ENCODE assay signal across 18 cellular contexts in the genomic region with DNA sequence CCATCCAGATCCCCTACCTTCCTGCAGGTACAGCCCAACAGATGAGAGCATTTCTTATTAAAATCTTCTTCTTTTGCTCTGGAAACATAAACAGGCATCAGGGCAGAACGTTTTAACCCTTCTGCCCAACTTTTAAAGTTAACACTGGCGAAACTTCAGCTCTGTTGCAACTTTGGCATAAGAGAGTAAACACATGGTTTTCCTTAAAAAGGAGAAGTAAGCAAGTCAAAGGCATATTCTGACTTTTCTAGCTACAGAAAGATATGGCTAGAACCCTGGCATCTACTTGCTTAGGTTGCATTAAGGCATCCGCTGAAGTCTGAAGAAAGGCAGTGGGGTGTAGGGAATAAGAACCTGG. TPM values are rescaled to one million over a fixed set of nuclear protein-coding genes. Genes with fewer than 3 reads are reported as not detected.
DNase-seq lines count a peak whose midpoint lies in the region; ATAC-seq and TF ChIP-seq lines count a peak whose summit lies in the region.
"Had no signal": no experiment of that assay in that cellular context is flagged by ENCODE, and none has a peak within 500 bp of the region (broad histone marks: within the 10 kb centered on the region; RNA-seq: fewer than 3 reads in every experiment).

No MANE protein-coding gene starts in this region.

- no peak overlapping the region for H2AFZ ChIP-seq in hepatocyte

- no peaks in the 10 kb centered on the region for H3K9me3 ChIP-seq in hepatocyte (ENCODE audit: low read depth)
- H3K9me3 ChIP-seq in stomach, result no peaks in the 10 kb centered on the region

- H3K9me3 Mint-ChIP-seq in stimulated activated memory B cell treated with anti-CD40 and anti-IgM and Interleukin-4, amounts not matched to agents 10 μg/mL and 1 μg/mL and 100 μg/mL, for 72 hours, result no peaks in the 10 kb centered on the region
- H3K9me3 Mint-ChIP-seq: mesothelial cell of epicardium had no signal

- H3K4me3 Mint-ChIP-seq in stimulated activated memory B cell treated with anti-CD40 and anti-IgM and Interleukin-4, amounts not matched to agents 10 μg/mL and 1 μg/mL and 100 μg/mL, for 72 hours, result no peak overlapping the region
- H3K4me3 Mint-ChIP-seq: mesothelial cell of epicardium had no signal

- peak overlapping the region; percentile 73 for H3K4me2 ChIP-seq in hepatocyte
- H3K4me2 ChIP-seq: KMS-11 had no signal

- H3K27ac ChIP-seq in hepatocyte (peak overlapping the region; percentile 81), stomach (peak overlapping the region in 4 of 5 donors; percentile 53 to 71 (median 62))
- H3K27ac ChIP-seq: KMS-11, WERI-Rb-1 had no signal

- TF ChIP-seq CTCF in WI38 (IDR thresholded peaks at IDR 0.05; ENCODE audit: low read depth, low read length), result no peak
- TF ChIP-seq CTCF in hepatocyte (IDR thresholded peaks at IDR 0.05; ENCODE audit: poor library complexity), result no peak
- no peak for TF ChIP-seq CTCF in stomach (IDR thresholded peaks at IDR 0.05)

- no peak for TF ChIP-seq EP300 in stomach (IDR thresholded peaks at IDR 0.05)

- 64% methylated on average over 3 of the region's 3 CpGs for WGBS in hepatocyte (ENCODE audit: low lambda C conversion rate, missing lambda C conversion rate)
- WGBS in stomach, 5 donors, result 49 to 62% (median 60%) methylated on average over 3 of the region's 3 CpGs

- H3K4me1 Mint-ChIP-seq in stimulated activated memory B cell treated with anti-CD40 and anti-IgM and Interleukin-4, amounts not matched to agents 10 μg/mL and 1 μg/mL and 100 μg/mL, for 72 hours, result no peaks in the 10 kb centered on the region
- H3K4me1 Mint-ChIP-seq: mesothelial cell of epicardium had no signal

- DNase-seq in CD1c-positive myeloid dendritic cell (ENCODE audit: extremely low spot score) (peak; percentile 42), hepatocyte (ENCODE audit: low spot score) (no peak), stomach (no peak)
- DNase-seq in stimulated activated CD4-positive, alpha-beta T cell treated with anti-CD3 and anti-CD28 coated beads, Interleukin-4, amount 100 ng/mL, for 1 hour, result no peak
- DNase-seq: amniotic stem cell, EL, islet precursor cell, NCI-H2171, NCI-H748 treated with DMSO at 0.1 percent for 48 hours, small intestine, WERI-Rb-1 had no signal

- peaks cover 47% of the 10 kb centered on the region for H3K27me3 Mint-ChIP-seq in stimulated activated memory B cell treated with anti-CD40 and anti-IgM and Interleukin-4, amounts not matched to agents 10 μg/mL and 1 μg/mL and 100 μg/mL, for 72 hours

- intact Hi-C loops in stomach (cut with DNase I; ENCODE audit: low total_unique reads), result no loop called here

- H3K27me3 ChIP-seq in hepatocyte (peaks cover 16% of the 10 kb centered on the region), stomach (peaks cover 0 to 8% (median 0%) of the 10 kb centered on the region in 3 donors)

- peak overlapping the region; percentile 59 for H3K4me3 ChIP-seq in WI38 (ENCODE audit: low read depth, low read length)
- H3K4me3 ChIP-seq in hepatocyte, result no peak overlapping the region
- peak overlapping the region; percentile 10 to 47 (median 35) for H3K4me3 ChIP-seq in stomach

- H3K27ac Mint-ChIP-seq in stimulated activated memory B cell treated with anti-CD40 and anti-IgM and Interleukin-4, amounts not matched to agents 10 μg/mL and 1 μg/mL and 100 μg/mL, for 72 hours, result no peak overlapping the region
- H3K27ac Mint-ChIP-seq: mesothelial cell of epicardium had no signal

- H3K79me2 ChIP-seq in hepatocyte, result no peaks in the 10 kb centered on the region

- H3K4me1 ChIP-seq in hepatocyte (ENCODE audit: insufficient read depth) (peaks cover 11% of the 10 kb centered on the region), stomach (peaks cover 0 to 23% (median 8%) of the 10 kb centered on the region in 4 donors)

- no peak for ATAC-seq in stimulated activated memory B cell treated with anti-CD40 and anti-IgM and Interleukin-4, amounts not matched to agents 10 μg/mL and 1 μg/mL and 100 μg/mL, for 72 hours
- ATAC-seq in HG03108 (IDR thresholded peaks at IDR 0.05; ENCODE audit: unreplicated experiment), result no peak
- ATAC-seq in SK-N-SH treated with all-trans-retinoic acid at 6 μM for 48 hours, result no peak

- no peaks in the 10 kb centered on the region for H3K9me2 ChIP-seq in hepatocyte (replicated peaks; ENCODE audit: insufficient read depth)

- no peaks in the 10 kb centered on the region for H3K36me3 Mint-ChIP-seq in stimulated activated memory B cell treated with anti-CD40 and anti-IgM and Interleukin-4, amounts not matched to agents 10 μg/mL and 1 μg/mL and 100 μg/mL, for 72 hours
- H3K36me3 Mint-ChIP-seq: mesothelial cell of epicardium had no signal

- H4K20me1 ChIP-seq in hepatocyte (ENCODE audit: insufficient read depth, poor library complexity, severe bottlenecking), result no peaks in the 10 kb centered on the region

- no peak for TF ChIP-seq POLR2A in stomach (IDR thresholded peaks at IDR 0.05)

- H3K36me3 ChIP-seq in hepatocyte (replicated peaks; ENCODE audit: insufficient read depth, low read depth) (no peaks in the 10 kb centered on the region), stomach (no peaks in the 10 kb centered on the region)
- H3K36me3 ChIP-seq: WERI-Rb-1 had no signal

TF ChIP-seq in SK-N-SH treated with all-trans-retinoic acid at 6 μM for 48 hours, 23 proteins besides CTCF, POLR2A, EP300 and RAD21:
- TF ChIP-seq CSDC2 (CRISPR knock-in tag; IDR thresholded peaks at IDR 0.05), result no peak
- TF ChIP-seq ESRRG (CRISPR knock-in tag; IDR thresholded peaks at IDR 0.05), result no peak
- TF ChIP-seq, protein P1, sequence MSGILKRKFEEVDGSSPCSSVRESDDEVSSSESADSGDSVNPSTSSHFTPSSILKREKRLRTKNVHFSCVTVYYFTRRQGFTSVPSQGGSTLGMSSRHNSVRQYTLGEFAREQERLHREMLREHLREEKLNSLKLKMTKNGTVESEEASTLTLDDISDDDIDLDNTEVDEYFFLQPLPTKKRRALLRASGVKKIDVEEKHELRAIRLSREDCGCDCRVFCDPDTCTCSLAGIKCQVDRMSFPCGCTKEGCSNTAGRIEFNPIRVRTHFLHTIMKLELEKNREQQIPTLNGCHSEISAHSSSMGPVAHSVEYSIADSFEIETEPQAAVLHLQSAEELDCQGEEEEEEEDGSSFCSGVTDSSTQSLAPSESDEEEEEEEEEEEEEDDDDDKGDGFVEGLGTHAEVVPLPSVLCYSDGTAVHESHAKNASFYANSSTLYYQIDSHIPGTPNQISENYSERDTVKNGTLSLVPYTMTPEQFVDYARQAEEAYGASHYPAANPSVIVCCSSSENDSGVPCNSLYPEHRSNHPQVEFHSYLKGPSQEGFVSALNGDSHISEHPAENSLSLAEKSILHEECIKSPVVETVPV (CRISPR knock-in tag; IDR thresholded peaks at IDR 0.05), result no peak
- TF ChIP-seq ZC3H10 (CRISPR knock-in tag; IDR thresholded peaks at IDR 0.05), result no peak
- TF ChIP-seq PPARA (CRISPR knock-in tag; IDR thresholded peaks at IDR 0.05; ENCODE audit: borderline replicate concordance), result no peak
- no peak for TF ChIP-seq ZNF70 (CRISPR knock-in tag; IDR thresholded peaks at IDR 0.05)
- TF ChIP-seq ZFP30 (CRISPR knock-in tag; IDR thresholded peaks at IDR 0.05), result no peak
- no peak for TF ChIP-seq ZNF565 (CRISPR knock-in tag; conservative IDR thresholded peaks at IDR 0.05; ENCODE audit: low read depth)
- TF ChIP-seq, protein P2, sequence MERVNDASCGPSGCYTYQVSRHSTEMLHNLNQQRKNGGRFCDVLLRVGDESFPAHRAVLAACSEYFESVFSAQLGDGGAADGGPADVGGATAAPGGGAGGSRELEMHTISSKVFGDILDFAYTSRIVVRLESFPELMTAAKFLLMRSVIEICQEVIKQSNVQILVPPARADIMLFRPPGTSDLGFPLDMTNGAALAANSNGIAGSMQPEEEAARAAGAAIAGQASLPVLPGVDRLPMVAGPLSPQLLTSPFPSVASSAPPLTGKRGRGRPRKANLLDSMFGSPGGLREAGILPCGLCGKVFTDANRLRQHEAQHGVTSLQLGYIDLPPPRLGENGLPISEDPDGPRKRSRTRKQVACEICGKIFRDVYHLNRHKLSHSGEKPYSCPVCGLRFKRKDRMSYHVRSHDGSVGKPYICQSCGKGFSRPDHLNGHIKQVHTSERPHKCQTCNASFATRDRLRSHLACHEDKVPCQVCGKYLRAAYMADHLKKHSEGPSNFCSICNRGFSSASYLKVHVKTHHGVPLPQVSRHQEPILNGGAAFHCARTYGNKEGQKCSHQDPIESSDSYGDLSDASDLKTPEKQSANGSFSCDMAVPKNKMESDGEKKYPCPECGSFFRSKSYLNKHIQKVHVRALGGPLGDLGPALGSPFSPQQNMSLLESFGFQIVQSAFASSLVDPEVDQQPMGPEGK (CRISPR knock-in tag; IDR thresholded peaks at IDR 0.05; ENCODE audit: borderline replicate concordance), result no peak
- no peak for TF ChIP-seq TCF4 (CRISPR knock-in tag; IDR thresholded peaks at IDR 0.05; ENCODE audit: borderline replicate concordance)
- TF ChIP-seq ISL1 (CRISPR knock-in tag; IDR thresholded peaks at IDR 0.05), result no peak
- TF ChIP-seq OSR1 (CRISPR knock-in tag; IDR thresholded peaks at IDR 0.05), result no peak
- no peak for TF ChIP-seq RARB (CRISPR knock-in tag; IDR thresholded peaks at IDR 0.05)
- TF ChIP-seq SNAI2 (CRISPR knock-in tag; IDR thresholded peaks at IDR 0.05), result no peak
- no peak for TF ChIP-seq BACH2 (CRISPR knock-in tag; IDR thresholded peaks at IDR 0.05; ENCODE audit: borderline replicate concordance)
- TF ChIP-seq, protein P3, sequence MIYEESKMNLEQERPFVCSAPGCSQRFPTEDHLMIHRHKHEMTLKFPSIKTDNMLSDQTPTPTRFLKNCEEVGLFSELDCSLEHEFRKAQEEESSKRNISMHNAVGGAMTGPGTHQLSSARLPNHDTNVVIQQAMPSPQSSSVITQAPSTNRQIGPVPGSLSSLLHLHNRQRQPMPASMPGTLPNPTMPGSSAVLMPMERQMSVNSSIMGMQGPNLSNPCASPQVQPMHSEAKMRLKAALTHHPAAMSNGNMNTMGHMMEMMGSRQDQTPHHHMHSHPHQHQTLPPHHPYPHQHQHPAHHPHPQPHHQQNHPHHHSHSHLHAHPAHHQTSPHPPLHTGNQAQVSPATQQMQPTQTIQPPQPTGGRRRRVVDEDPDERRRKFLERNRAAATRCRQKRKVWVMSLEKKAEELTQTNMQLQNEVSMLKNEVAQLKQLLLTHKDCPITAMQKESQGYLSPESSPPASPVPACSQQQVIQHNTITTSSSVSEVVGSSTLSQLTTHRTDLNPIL (CRISPR knock-in tag; IDR thresholded peaks at IDR 0.05; ENCODE audit: low read depth), result no peak
- TF ChIP-seq ZNF8 (CRISPR knock-in tag; IDR thresholded peaks at IDR 0.05), result no peak
- TF ChIP-seq ARNTL (CRISPR knock-in tag; IDR thresholded peaks at IDR 0.05; ENCODE audit: borderline replicate concordance, low read depth), result no peak

RNA-seq across cellular contexts. Expression of gene IL16, which starts 13.3 kb away (rescaled TPM):
- total RNA-seq in hepatocyte (1.1 and 3.3 TPM in 2 replicates), stomach (10 to 100 TPM in 3 of 5 donors, 1 to 10 TPM in 2; 4.9 to 21.0 (median 13.3) TPM)
- polyA plus RNA-seq in hepatocyte (0.92 and 2.4 TPM in 2 replicates), stomach (10 to 100 TPM in 1 of 3 donors, 1 to 10 TPM in 2; 5.8 to 10.2 (median 6.9) TPM)

RNA-seq across cellular contexts. Expression of gene CFAP161, which starts 49.3 kb away (rescaled TPM):
- total RNA-seq in hepatocyte (0.32 TPM in 1 of 2 replicates, not detected in the other), stomach (1 to 10 TPM in 1 of 5 donors, not detected in 4; 2.6 TPM)
- polyA plus RNA-seq in hepatocyte (0.81 TPM in 1 of 2 replicates, not detected in the other), stomach (under 1 TPM in 1 of 3 donors, not detected in 2; 0.19 TPM)
- total RNA-seq: activated CD8-positive, alpha-beta memory T cell treated with anti-CD3 and anti-CD28 coated beads for 36 hours; mesothelial cell of epicardium had no signal
